In genomic region chrX:136620780-136621179, GRCh38 we compare ENCODE assay signal across 15 cellular contexts. TPM values are rescaled to one million over a fixed set of nuclear protein-coding genes. Genes with fewer than 3 reads are reported as not detected.
A peak's percentile ranks its signal among the peaks of the same experiment; 100 is the strongest.
DNase-seq lines count a peak whose midpoint lies in the region; ATAC-seq lines count a peak whose summit lies in the region.
"Had no signal": no experiment of that assay in that cellular context is flagged by ENCODE, and none has a peak within 500 bp of the region (broad histone marks: within the 10 kb centered on the region; RNA-seq: fewer than 3 reads in every experiment).

No MANE protein-coding gene starts in this region.

- H3K9me3 Mint-ChIP-seq in activated CD4-positive, alpha-beta T cell treated with anti-CD3 and anti-CD28 coated beads, Interleukin-2, amount 10 ng/mL, durations not matched to agents 24 days and 14 days: peaks cover 7% of the 10 kb centered on the region
- no peaks in the 10 kb centered on the region for H3K9me3 Mint-ChIP-seq in stimulated activated naive CD8-positive, alpha-beta T cell treated with anti-CD3 and anti-CD28 coated beads, Interleukin-15, Interleukin-2, amounts not matched to agents 100 ng/mL and 50 ng/mL, for 24 hours
- peaks cover 3 to 6% of the 10 kb centered on the region in 2 donors for H3K9me3 Mint-ChIP-seq in activated naive CD4-positive, alpha-beta T cell treated with anti-CD3 and anti-CD28 coated beads, Interleukin-2, amount 50 U/mL, for 72 hours
- H3K9me3 Mint-ChIP-seq in stimulated activated memory B cell treated with anti-CD40 and anti-IgM and Interleukin-4, amounts not matched to agents 10 μg/mL and 1 μg/mL and 100 μg/mL, for 72 hours: peaks cover 3% of the 10 kb centered on the region

- intact Hi-C loops in activated CD4-positive, alpha-beta T cell treated with anti-CD3 and anti-CD28 coated beads, Interleukin-2, amount 10 ng/mL, durations not matched to agents 24 days and 14 days (cut with micrococcal nuclease): loop anchor here (1.0 to 2.0 kb wide), 2 partner anchors 27 to 36 kb away; no protein-coding TSS in a partner anchor

- no peak for ATAC-seq in stimulated activated naive CD8-positive, alpha-beta T cell treated with anti-CD3 and anti-CD28 coated beads, Interleukin-15, Interleukin-2, amounts not matched to agents 100 U/mL and 50 U/mL, for 24 hours
- ATAC-seq in activated naive CD4-positive, alpha-beta T cell treated with anti-CD3 and anti-CD28 coated beads, Interleukin-2, amount 50 U/mL, for 72 hours: no peak
- no peak for ATAC-seq in GM18519 (IDR thresholded peaks at IDR 0.05; ENCODE audit: low FRiP score, unreplicated experiment)
- ATAC-seq in HG03095 (IDR thresholded peaks at IDR 0.05; ENCODE audit: unreplicated experiment): no peak
- ATAC-seq in stimulated activated memory B cell treated with anti-CD40 and anti-IgM and Interleukin-4, amounts not matched to agents 10 μg/mL and 1 μg/mL and 100 μg/mL, for 72 hours: no peak

- H3K4me1 Mint-ChIP-seq in activated CD4-positive, alpha-beta T cell treated with anti-CD3 and anti-CD28 coated beads, Interleukin-2, amount 10 ng/mL, durations not matched to agents 24 days and 14 days: peaks cover 61% of the 10 kb centered on the region
- peaks cover 89% of the 10 kb centered on the region for H3K4me1 Mint-ChIP-seq in stimulated activated naive CD8-positive, alpha-beta T cell treated with anti-CD3 and anti-CD28 coated beads, Interleukin-15, Interleukin-2, amounts not matched to agents 100 ng/mL and 50 ng/mL, for 24 hours (ENCODE audit: low read depth)
- no peaks in the 10 kb centered on the region for H3K4me1 Mint-ChIP-seq in stimulated activated memory B cell treated with anti-CD40 and anti-IgM and Interleukin-4, amounts not matched to agents 10 μg/mL and 1 μg/mL and 100 μg/mL, for 72 hours

- DNase-seq in activated CD4-positive, alpha-beta T cell treated with anti-CD3 and anti-CD28 coated beads, Interleukin-2, amount 10 ng/mL, durations not matched to agents 24 days and 14 days: no peak
- DNase-seq in activated CD4-positive, alpha-beta T cell treated with anti-CD3 and anti-CD28 coated beads, Interleukin-2, amount 50 U/mL, for 1 hour: no peak
- no peak for DNase-seq in stimulated activated naive CD8-positive, alpha-beta T cell treated with anti-CD3 and anti-CD28 coated beads, Interleukin-15, Interleukin-2, amounts not matched to agents 100 U/mL and 50 U/mL, for 24 hours
- no peak for DNase-seq in activated naive CD4-positive, alpha-beta T cell treated with anti-CD3 and anti-CD28 coated beads, Interleukin-2, amount 50 U/mL, for 72 hours (ENCODE audit: low spot score in 2 of 2)
- DNase-seq: DMS53, IMR-90, NCI-H1417, NCI-H1930, NCI-H2171, NCI-H446 treated with DMSO at 0.1 percent for 48 hours, NCI-H774 had no signal

- peak overlapping the region; percentile 85 for H3K27ac Mint-ChIP-seq in activated CD4-positive, alpha-beta T cell treated with anti-CD3 and anti-CD28 coated beads, Interleukin-2, amount 10 ng/mL, durations not matched to agents 24 days and 14 days
- peak overlapping the region; percentile 89 for H3K27ac Mint-ChIP-seq in stimulated activated naive CD8-positive, alpha-beta T cell treated with anti-CD3 and anti-CD28 coated beads, Interleukin-15, Interleukin-2, amounts not matched to agents 100 ng/mL and 50 ng/mL, for 24 hours
- peak overlapping the region; percentile 91 to 97 for H3K27ac Mint-ChIP-seq in activated naive CD4-positive, alpha-beta T cell treated with anti-CD3 and anti-CD28 coated beads, Interleukin-2, amount 50 U/mL, for 72 hours
- no peak overlapping the region for H3K27ac Mint-ChIP-seq in stimulated activated memory B cell treated with anti-CD40 and anti-IgM and Interleukin-4, amounts not matched to agents 10 μg/mL and 1 μg/mL and 100 μg/mL, for 72 hours

- peaks cover 11% of the 10 kb centered on the region for H3K36me3 Mint-ChIP-seq in activated CD4-positive, alpha-beta T cell treated with anti-CD3 and anti-CD28 coated beads, Interleukin-2, amount 10 ng/mL, durations not matched to agents 24 days and 14 days (ENCODE audit: low read depth)
- no peaks in the 10 kb centered on the region for H3K36me3 Mint-ChIP-seq in stimulated activated naive CD8-positive, alpha-beta T cell treated with anti-CD3 and anti-CD28 coated beads, Interleukin-15, Interleukin-2, amounts not matched to agents 100 ng/mL and 50 ng/mL, for 24 hours (ENCODE audit: low read depth)
- H3K36me3 Mint-ChIP-seq in activated naive CD4-positive, alpha-beta T cell treated with anti-CD3 and anti-CD28 coated beads, Interleukin-2, amount 50 U/mL, for 72 hours: peaks cover 0 to 10% of the 10 kb centered on the region in 2 donors
- no peaks in the 10 kb centered on the region for H3K36me3 Mint-ChIP-seq in stimulated activated memory B cell treated with anti-CD40 and anti-IgM and Interleukin-4, amounts not matched to agents 10 μg/mL and 1 μg/mL and 100 μg/mL, for 72 hours

- H3K27me3 Mint-ChIP-seq in activated CD4-positive, alpha-beta T cell treated with anti-CD3 and anti-CD28 coated beads, Interleukin-2, amount 10 ng/mL, durations not matched to agents 24 days and 14 days: no peaks in the 10 kb centered on the region
- H3K27me3 Mint-ChIP-seq in stimulated activated naive CD8-positive, alpha-beta T cell treated with anti-CD3 and anti-CD28 coated beads, Interleukin-15, Interleukin-2, amounts not matched to agents 100 ng/mL and 50 ng/mL, for 24 hours: no peaks in the 10 kb centered on the region
- H3K27me3 Mint-ChIP-seq in stimulated activated memory B cell treated with anti-CD40 and anti-IgM and Interleukin-4, amounts not matched to agents 10 μg/mL and 1 μg/mL and 100 μg/mL, for 72 hours: no peaks in the 10 kb centered on the region

- peak overlapping the region; percentile 21 for H3K4me3 Mint-ChIP-seq in activated CD4-positive, alpha-beta T cell treated with anti-CD3 and anti-CD28 coated beads, Interleukin-2, amount 10 ng/mL, durations not matched to agents 24 days and 14 days
- H3K4me3 Mint-ChIP-seq in stimulated activated naive CD8-positive, alpha-beta T cell treated with anti-CD3 and anti-CD28 coated beads, Interleukin-15, Interleukin-2, amounts not matched to agents 100 ng/mL and 50 ng/mL, for 24 hours: peak overlapping the region; percentile 7
- H3K4me3 Mint-ChIP-seq in stimulated activated memory B cell treated with anti-CD40 and anti-IgM and Interleukin-4, amounts not matched to agents 10 μg/mL and 1 μg/mL and 100 μg/mL, for 72 hours: no peak overlapping the region

RNA-seq across cellular contexts. Expression of gene CD40LG, which starts 27.2 kb away (rescaled TPM):
- total RNA-seq in activated CD4-positive, alpha-beta T cell treated with anti-CD3 and anti-CD28 coated beads, Interleukin-2, amount 10 ng/mL, durations not matched to agents 24 days and 14 days: 178 and 181 TPM in 2 replicates
- total RNA-seq in activated naive CD4-positive, alpha-beta T cell treated with anti-CD3 and anti-CD28 coated beads, Interleukin-2, amount 50 U/mL, for 72 hours: 100 to 1,000 TPM in 1 of 2 donors, 10 to 100 TPM in 1; 80.0 to 134 TPM
- total RNA-seq: IMR-90 had no signal
